In genomic region chr3:197906023-197906849, GRCh38 we compare ENCODE assay signal across 8 cellular contexts.
DNase-seq lines count a peak whose midpoint lies in the region; ATAC-seq and TF ChIP-seq lines count a peak whose summit lies in the region.

No MANE protein-coding gene starts in this region.

- no peak overlapping the region for H3K27ac ChIP-seq in VCaP

- DNase-seq in AG08395 (ENCODE audit: low spot score) (peak; percentile 95), NCI-H2171 (lab: John Stamatoyannopoulos, UW) (peak; percentile 33), brain pericyte (ENCODE audit: low read depth, low spot score) (peak; percentile 42), iPS-NIHi7 (ENCODE audit: extremely low spot score) (peak; percentile 92)
- peak; percentile 88 for DNase-seq in stimulated activated CD4-positive, alpha-beta T cell treated with anti-CD3 and anti-CD28 coated beads, Interleukin-15, amount 100 ng/mL, for 24 hours

- peak; percentile 96 for TF ChIP-seq CTCF in VCaP (conservative IDR thresholded peaks at IDR 0.05)

- ATAC-seq in GM18858 (IDR thresholded peaks at IDR 0.05; ENCODE audit: unreplicated experiment) (peak; percentile 88), HG03060 (IDR thresholded peaks at IDR 0.05; ENCODE audit: low read depth, unreplicated experiment) (peak; percentile 63)

Comparison
In these comparisons a context has a peak if more than half of its experiments do, and no peak if none do; other contexts are left out.
1. DNase-seq: peak in every context shown above with its lines; median percentile 95 in AG08395; 92 in iPS-NIHi7; 88 in stimulated activated CD4-positive, alpha-beta T cell treated with anti-CD3 and anti-CD28 coated beads, Interleukin-15, amount 100 ng/mL, for 24 hours; 42 in brain pericyte; 33 in NCI-H2171.